In genomic region chr1:71857862-71858261, GRCh38 we compare ENCODE assay signal across 21 cellular contexts.
DNase-seq lines count a peak whose midpoint lies in the region; ATAC-seq and TF ChIP-seq lines count a peak whose summit lies in the region.
"Had no signal": no experiment of that assay in that cellular context is flagged by ENCODE, and none has a peak within 500 bp of the region (broad histone marks: within the 10 kb centered on the region; RNA-seq: fewer than 3 reads in every experiment).

No MANE protein-coding gene starts in this region.

- in situ Hi-C loops in GM13977 (cut with MboI; ENCODE audit: low pct_unique_long_range_greater_than_20kb, low sequenced_read_pairs, unreplicated experiment): no loop called here

- WGBS in right cardiac atrium: 44% methylated on average over 1 of the region's 1 CpG
- WGBS in endodermal cell (ENCODE audit: insufficient coverage in 1 of 2, insufficient read length in 1 of 2), 2 experiments: 90 to 92% methylated on average over 1 of the region's 1 CpG

- no peak overlapping the region for H3K4me3 Mint-ChIP-seq in endodermal cell
- H3K4me3 Mint-ChIP-seq: activated naive CD8-positive, alpha-beta T cell had no signal

- BruUV-seq in A673 (replicated peaks; lab: Mats Ljungman, UMichigan): no TSS peak

- no peaks in the 10 kb centered on the region for H3K9me3 Mint-ChIP-seq in endodermal cell
- H3K9me3 Mint-ChIP-seq: brain had no signal

- no peak overlapping the region for H3K4me3 ChIP-seq in A673 (ENCODE audit: low read depth, low read length, poor library complexity, severe bottlenecking)
- H3K4me3 ChIP-seq in SK-N-MC: peak overlapping the region; percentile 64
- H3K4me3 ChIP-seq in right cardiac atrium (ENCODE audit: low read length): no peak overlapping the region
- no peak overlapping the region for H3K4me3 ChIP-seq in endodermal cell (ENCODE audit: low read length)
- H3K4me3 ChIP-seq: colonic mucosa, hepatocyte, lung, suprapubic skin had no signal

- intact Hi-C loops in A673 (cut with micrococcal nuclease; ENCODE audit: unreplicated experiment): no loop called here
- intact Hi-C loops in right cardiac atrium (cut with DNase I): no loop called here

- H3K4me1 ChIP-seq in A673 (ENCODE audit: insufficient read depth, low read length, poor library complexity, severe bottlenecking) (peaks cover 42% of the 10 kb centered on the region), right cardiac atrium (ENCODE audit: control insufficient read depth, insufficient read depth, low read length) (no peaks in the 10 kb centered on the region), endodermal cell (ENCODE audit: control insufficient read depth, insufficient read depth, low read length) (no peaks in the 10 kb centered on the region)
- H3K4me1 ChIP-seq: colonic mucosa, foreskin keratinocyte had no signal

- H3K27me3 ChIP-seq in A673 (replicated peaks; ENCODE audit: insufficient read depth, low read depth, low read length, poor library complexity) (no peaks in the 10 kb centered on the region), right cardiac atrium (ENCODE audit: control insufficient read depth, insufficient read depth) (no peaks in the 10 kb centered on the region), endodermal cell (ENCODE audit: control insufficient read depth, insufficient read depth, low read length, poor library complexity, severe bottlenecking) (no peaks in the 10 kb centered on the region)
- H3K27me3 ChIP-seq: colonic mucosa, foreskin keratinocyte, hepatocyte, suprapubic skin had no signal

- ATAC-seq in right cardiac atrium (peak; percentile 43 to 89), GM19395 (IDR thresholded peaks at IDR 0.05; ENCODE audit: unreplicated experiment) (no peak)
- ATAC-seq: foreskin keratinocyte had no signal

- POLR2A ChIA-PET in A673 (lab: Charles Lee; ENCODE audit: low non-redundant PET): no interaction called here

- CTCF ChIA-PET in A673 (lab: Charles Lee): interaction anchor here (0.6 kb wide), 1 partner anchor 180 kb away, joined by 7 read pairs; no protein-coding TSS in a partner anchor

- peak overlapping the region; percentile 61 for H3K27ac ChIP-seq in A673 (ENCODE audit: low read depth, low read length, poor library complexity, severe bottlenecking)
- peak overlapping the region; percentile 93 for H3K27ac ChIP-seq in SK-N-MC
- H3K27ac ChIP-seq in right cardiac atrium (ENCODE audit: low read length): no peak overlapping the region
- no peak overlapping the region for H3K27ac ChIP-seq in endodermal cell (ENCODE audit: low read depth, low read length)
- H3K27ac ChIP-seq: colonic mucosa, foreskin keratinocyte, hepatocyte, suprapubic skin had no signal

- H3K36me3 Mint-ChIP-seq in endodermal cell (ENCODE audit: low read depth): no peaks in the 10 kb centered on the region
- H3K36me3 Mint-ChIP-seq: activated naive CD8-positive, alpha-beta T cell; brain had no signal

- H3K36me3 ChIP-seq in A673 (ENCODE audit: insufficient read depth, low read length, poor library complexity, severe bottlenecking): no peaks in the 10 kb centered on the region
- no peaks in the 10 kb centered on the region for H3K36me3 ChIP-seq in SK-N-MC (ENCODE audit: insufficient read depth, low read length)
- H3K36me3 ChIP-seq in endodermal cell (ENCODE audit: control insufficient read depth, insufficient read depth, low read length): no peaks in the 10 kb centered on the region
- H3K36me3 ChIP-seq: colonic mucosa, suprapubic skin had no signal

- peak; percentile 87 for DNase-seq in A673 (ENCODE audit: low spot score)
- peak; percentile 14 for DNase-seq in GM04504 (ENCODE audit: low read depth)
- DNase-seq in SK-N-MC (ENCODE audit: low read depth, low spot score): peak; percentile 85
- DNase-seq in right cardiac atrium: no peak
- DNase-seq in endodermal cell: no peak
- DNase-seq in GM13977 (ENCODE audit: low spot score): no peak
- DNase-seq in NCI-H748 (lab: John Stamatoyannopoulos, UW; ENCODE audit: unreplicated experiment): no peak
- DNase-seq: activated CD4-positive, alpha-beta T cell treated with anti-CD3 and anti-CD28 coated beads for 48 hours; colonic mucosa; DND-41; foreskin keratinocyte; HCEC 1CT; occipital lobe; SIG-M5; T-helper 1 cell had no signal

- no peaks in the 10 kb centered on the region for H3K4me1 Mint-ChIP-seq in endodermal cell

- H3K27me3 Mint-ChIP-seq in endodermal cell (ENCODE audit: insufficient read depth): no peaks in the 10 kb centered on the region
- H3K27me3 Mint-ChIP-seq: activated naive CD8-positive, alpha-beta T cell; brain had no signal

- H3K9me3 ChIP-seq in A673 (ENCODE audit: low read depth, low read length, poor library complexity, severe bottlenecking): no peaks in the 10 kb centered on the region
- no peaks in the 10 kb centered on the region for H3K9me3 ChIP-seq in SK-N-MC (ENCODE audit: low read depth, low read length)
- H3K9me3 ChIP-seq in right cardiac atrium (ENCODE audit: control insufficient read depth, low read length): no peaks in the 10 kb centered on the region
- no peaks in the 10 kb centered on the region for H3K9me3 ChIP-seq in endodermal cell (ENCODE audit: control insufficient read depth, low read length)
- H3K9me3 ChIP-seq: colonic mucosa, suprapubic skin had no signal

- H3K9ac ChIP-seq in SK-N-MC (ENCODE audit: insufficient read length): no peak overlapping the region
- H3K9ac ChIP-seq in endodermal cell (ENCODE audit: extremely low read depth, low read length, poor library complexity, severe bottlenecking): no peak overlapping the region

- no peak overlapping the region for H3K27ac Mint-ChIP-seq in endodermal cell
- H3K27ac Mint-ChIP-seq: activated naive CD8-positive, alpha-beta T cell had no signal

- no peak for TF ChIP-seq CTCF in A673 (conservative IDR thresholded peaks at IDR 0.05; ENCODE audit: low read depth, low read length)
- no peak for TF ChIP-seq CTCF in endodermal cell (conservative IDR thresholded peaks at IDR 0.05)
- no peak for TF ChIP-seq CTCF in GM13977 (IDR thresholded peaks at IDR 0.05; ENCODE audit: extremely low read depth, insufficient read depth, missing control alignments)

Comparison
In these comparisons a context has a peak if more than half of its experiments do, and no peak if none do; other contexts are left out.
1. DNase-seq: peak in A673 (single experiment), GM04504 (single experiment) and SK-N-MC (single experiment); none in right cardiac atrium (0 of 3), endodermal cell (single experiment), GM13977 (single experiment) and NCI-H748 (single experiment).
2. H3K27ac ChIP-seq: peak in A673 (single experiment) and SK-N-MC (single experiment); none in right cardiac atrium (single experiment) and endodermal cell (single experiment).